Comparison of ENCODE assay signal across 4 cellular contexts in the genomic region with DNA sequence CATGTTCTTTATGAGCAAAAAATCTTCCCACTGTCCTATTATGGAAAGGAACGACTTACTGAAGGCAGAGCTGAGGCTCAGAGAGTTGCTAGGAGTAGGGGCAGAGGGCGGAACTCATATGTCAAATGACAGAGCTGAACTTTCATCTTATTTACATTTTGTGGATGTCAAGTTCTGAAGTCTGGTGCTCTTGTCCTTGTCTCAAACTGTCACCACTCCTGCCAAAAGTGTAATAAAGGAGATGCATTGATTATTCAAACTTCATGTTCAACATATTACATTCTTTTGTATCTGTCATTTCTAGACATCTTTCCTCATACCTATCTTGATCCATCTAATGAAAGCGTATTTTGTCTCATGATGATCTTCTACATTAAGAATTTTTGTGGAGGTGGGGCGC. TPM values are rescaled to one million over a fixed set of nuclear protein-coding genes. Genes with fewer than 3 reads are reported as not detected.
"Had no signal": no experiment of that assay in that cellular context is flagged by ENCODE, and none has a peak within 500 bp of the region (broad histone marks: within the 10 kb centered on the region; RNA-seq: fewer than 3 reads in every experiment).

No MANE protein-coding gene starts in this region.

- H3K4me3 ChIP-seq: GM12878 had no signal

- DNase-seq: GDM1, GF-D8 had no signal

RNA-seq across cellular contexts. Expression of gene C11orf87, which starts 57.1 kb away (rescaled TPM):
- total RNA-seq: G401, GM12878 had no signal
- polyA plus RNA-seq: GM12878 had no signal
